In the genomic region with DNA sequence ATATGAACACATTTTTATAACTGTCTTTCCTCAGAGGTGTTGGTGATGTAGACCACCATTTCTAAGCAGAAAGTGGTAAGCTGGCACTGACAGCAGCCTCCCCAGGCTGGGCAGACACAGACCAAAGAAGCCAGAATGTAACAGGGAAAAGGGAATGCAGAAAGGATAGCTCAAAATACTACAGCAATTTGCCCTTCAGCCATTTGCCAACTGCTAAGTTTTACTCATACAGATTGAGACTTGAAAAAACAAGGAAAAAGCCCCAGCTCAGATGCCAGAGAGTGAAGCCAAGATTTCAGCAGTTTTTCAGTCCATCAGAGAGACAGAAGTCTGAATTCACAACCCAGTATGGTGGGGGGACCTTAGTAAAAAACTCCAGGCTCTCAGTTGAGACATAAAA, we compare ENCODE assay signal across 13 cellular contexts.
DNase-seq lines count a peak whose midpoint lies in the region; ATAC-seq lines count a peak whose summit lies in the region.
"Had no signal": no experiment of that assay in that cellular context is flagged by ENCODE, and none has a peak within 500 bp of the region (broad histone marks: within the 10 kb centered on the region; RNA-seq: fewer than 3 reads in every experiment).

No MANE protein-coding gene starts in this region.

- in situ Hi-C loops in ACHN (cut with HindIII; ENCODE audit: low pct_ligation_motif_present, low pct_unique_long_range_greater_than_20kb, low sequenced_read_pairs): no loop called here

- ATAC-seq in HG03439 (IDR thresholded peaks at IDR 0.05; ENCODE audit: unreplicated experiment): no peak
- ATAC-seq: naive thymus-derived CD8-positive, alpha-beta T cell had no signal

- DNase-seq in ACHN (peak; percentile 5), NCI-H226 (peak; percentile 47), epithelial cell of prostate (ENCODE audit: low read depth, low spot score) (no peak), medulla oblongata (ENCODE audit: extremely low spot score) (peak; percentile 26), NCI-H2196 treated with DMSO at 0.1 percent for 48 hours (lab: John Stamatoyannopoulos, UW; ENCODE audit: unreplicated experiment) (no peak), HUDEP-2 (lab: John Stamatoyannopoulos, UW; ENCODE audit: unreplicated experiment in 76 of 76) (no peak), SK-N-DZ (ENCODE audit: low spot score) (no peak)
- DNase-seq: activated CD4-positive, alpha-beta T cell treated with anti-CD3 and anti-CD28 coated beads for 1 hour; GDM1; KBM-7; naive thymus-derived CD8-positive, alpha-beta T cell; SHP77 had no signal

- peak overlapping the region; percentile 75 for H3K27ac ChIP-seq in epithelial cell of prostate

Comparison
In these comparisons a context has a peak if more than half of its experiments do, and no peak if none do; other contexts are left out.
1. DNase-seq: peak in ACHN (single experiment), NCI-H226 (single experiment) and medulla oblongata (single experiment); none in epithelial cell of prostate (single experiment), NCI-H2196 treated with DMSO at 0.1 percent for 48 hours (single experiment), HUDEP-2 (0 of 76) and SK-N-DZ (single experiment).